ENCODE assay signal across 32 cellular contexts in genomic region chr9:91842358-91842757, GRCh38.
"Had no signal": no experiment of that assay in that cellular context is flagged by ENCODE, and none has a peak within 500 bp of the region (broad histone marks: within the 10 kb centered on the region; RNA-seq: fewer than 3 reads in every experiment).

No MANE protein-coding gene starts in this region.

- DNase-seq: activated CD4-positive, alpha-beta memory T cell treated with anti-CD3 and anti-CD28 coated beads, Interleukin-2, amount 10 ng/mL, durations not matched to agents 7 days and 5 days; activated CD4-positive, alpha-beta T cell treated with anti-CD3 and anti-CD28 coated beads for 1 hour; activated CD4-positive, alpha-beta T cell treated with anti-CD3 and anti-CD28 coated beads, Interleukin-2, amount 10 ng/mL, durations not matched to agents 7 days and 5 days; activated CD8-positive, alpha-beta memory T cell treated with anti-CD3 and anti-CD28 coated beads, Interleukin-2, amount 50 U/mL, for 48 hours; activated gamma-delta T cell; activated naive CD4-positive, alpha-beta T cell treated with anti-CD3 and anti-CD28 coated beads, Interleukin-2, amount 10 ng/mL, durations not matched to agents 7 days and 5 days; activated naive CD8-positive, alpha-beta T cell treated with anti-CD3 and anti-CD28 coated beads, Interleukin-2, amount 10 ng/mL, durations not matched to agents 7 days and 5 days; activated T-cell treated with anti-CD3 and anti-CD28 coated beads, Interleukin-2, amount 50 U/mL, for 24 hours; effector memory CD8-positive, alpha-beta T cell; foreskin fibroblast; heart left ventricle; hypothalamus; kidney glomerular epithelial cell; left lung; lower lobe of right lung; mesenchymal stem cell; mucosa of descending colon; nephron progenitor cell; pancreas; psoas muscle; stimulated activated CD4-positive, alpha-beta T cell treated with anti-CD3 and anti-CD28 coated beads, Interleukin-2, amount 100 ng/mL, for 48 hours; stimulated activated naive CD4-positive, alpha-beta T cell treated with Interleukin-2 at 50 U/mL for 16 hours; SW 1271; testis; trophoblast cell had no signal

- H3K27me3 ChIP-seq: ascending aorta, cardiac muscle cell, pancreas, right atrium auricular region, testis had no signal

- H3K27ac ChIP-seq: ascending aorta, coronary artery, lower lobe of right lung, pancreas, psoas muscle, testis had no signal

- H3K4me3 Mint-ChIP-seq: activated CD4-positive, alpha-beta memory T cell treated with anti-CD3 and anti-CD28 coated beads, Interleukin-2, amount 10 ng/mL, durations not matched to agents 7 days and 5 days; activated CD4-positive, alpha-beta T cell treated with anti-CD3 and anti-CD28 coated beads, Interleukin-2, amount 10 ng/mL, durations not matched to agents 7 days and 5 days; activated naive CD4-positive, alpha-beta T cell treated with anti-CD3 and anti-CD28 coated beads, Interleukin-2, amount 10 ng/mL, durations not matched to agents 7 days and 5 days; activated naive CD8-positive, alpha-beta T cell treated with anti-CD3 and anti-CD28 coated beads, Interleukin-2, amount 10 ng/mL, durations not matched to agents 7 days and 5 days; activated T-cell treated with anti-CD3 and anti-CD28 coated beads, Interleukin-2, amount 50 U/mL, for 24 hours; effector memory CD8-positive, alpha-beta T cell; T-helper 1 cell treated with Interleukin-12 subunit alpha and Interleukin-12 subunit beta and Interleukin-4 antibody, amounts not matched to agents 30 μg/mL and 1 μg/mL, for 36 hours; WTC11 had no signal

- H3K4me1 ChIP-seq: pancreas, psoas muscle had no signal

- H3K9me3 ChIP-seq: ascending aorta, heart left ventricle, left lung, lower lobe of right lung, mucosa of descending colon, pancreas, psoas muscle, right atrium auricular region, testis had no signal

- H3K9me3 Mint-ChIP-seq: activated CD4-positive, alpha-beta memory T cell treated with anti-CD3 and anti-CD28 coated beads, Interleukin-2, amount 10 ng/mL, durations not matched to agents 7 days and 5 days; activated CD4-positive, alpha-beta T cell treated with anti-CD3 and anti-CD28 coated beads, Interleukin-2, amount 10 ng/mL, durations not matched to agents 7 days and 5 days; activated naive CD4-positive, alpha-beta T cell treated with anti-CD3 and anti-CD28 coated beads, Interleukin-2, amount 10 ng/mL, durations not matched to agents 7 days and 5 days; activated naive CD8-positive, alpha-beta T cell treated with anti-CD3 and anti-CD28 coated beads, Interleukin-2, amount 10 ng/mL, durations not matched to agents 7 days and 5 days; activated T-cell treated with anti-CD3 and anti-CD28 coated beads, Interleukin-2, amount 50 U/mL, for 24 hours; brain; effector memory CD8-positive, alpha-beta T cell; nephron progenitor cell; T-helper 1 cell treated with Interleukin-12 subunit alpha and Interleukin-12 subunit beta and Interleukin-4 antibody, amounts not matched to agents 30 μg/mL and 1 μg/mL, for 36 hours; WTC11 had no signal

- H3K36me3 ChIP-seq: ascending aorta, cardiac muscle cell, heart left ventricle, left lung, lower lobe of right lung, pancreas, right atrium auricular region had no signal

- H3K4me3 ChIP-seq: ascending aorta, cardiac muscle cell, coronary artery, heart left ventricle, left lung, lower lobe of right lung, mucosa of descending colon, pancreas, psoas muscle, right atrium auricular region, testis had no signal

- H3K36me3 Mint-ChIP-seq: activated naive CD4-positive, alpha-beta T cell treated with anti-CD3 and anti-CD28 coated beads, Interleukin-2, amount 10 ng/mL, durations not matched to agents 7 days and 5 days; activated naive CD8-positive, alpha-beta T cell treated with anti-CD3 and anti-CD28 coated beads, Interleukin-2, amount 10 ng/mL, durations not matched to agents 7 days and 5 days; brain; WTC11 had no signal

- H3K27ac Mint-ChIP-seq: activated CD4-positive, alpha-beta memory T cell treated with anti-CD3 and anti-CD28 coated beads, Interleukin-2, amount 10 ng/mL, durations not matched to agents 7 days and 5 days; activated CD4-positive, alpha-beta T cell treated with anti-CD3 and anti-CD28 coated beads, Interleukin-2, amount 10 ng/mL, durations not matched to agents 7 days and 5 days; activated naive CD4-positive, alpha-beta T cell treated with anti-CD3 and anti-CD28 coated beads, Interleukin-2, amount 10 ng/mL, durations not matched to agents 7 days and 5 days; activated naive CD8-positive, alpha-beta T cell treated with anti-CD3 and anti-CD28 coated beads, Interleukin-2, amount 10 ng/mL, durations not matched to agents 7 days and 5 days; activated T-cell treated with anti-CD3 and anti-CD28 coated beads, Interleukin-2, amount 50 U/mL, for 24 hours; effector memory CD8-positive, alpha-beta T cell; nephron progenitor cell; T-helper 1 cell treated with Interleukin-12 subunit alpha and Interleukin-12 subunit beta and Interleukin-4 antibody, amounts not matched to agents 30 μg/mL and 1 μg/mL, for 36 hours; WTC11 had no signal
